Comparison of ENCODE assay signal across 30 cellular contexts in the genomic region with DNA sequence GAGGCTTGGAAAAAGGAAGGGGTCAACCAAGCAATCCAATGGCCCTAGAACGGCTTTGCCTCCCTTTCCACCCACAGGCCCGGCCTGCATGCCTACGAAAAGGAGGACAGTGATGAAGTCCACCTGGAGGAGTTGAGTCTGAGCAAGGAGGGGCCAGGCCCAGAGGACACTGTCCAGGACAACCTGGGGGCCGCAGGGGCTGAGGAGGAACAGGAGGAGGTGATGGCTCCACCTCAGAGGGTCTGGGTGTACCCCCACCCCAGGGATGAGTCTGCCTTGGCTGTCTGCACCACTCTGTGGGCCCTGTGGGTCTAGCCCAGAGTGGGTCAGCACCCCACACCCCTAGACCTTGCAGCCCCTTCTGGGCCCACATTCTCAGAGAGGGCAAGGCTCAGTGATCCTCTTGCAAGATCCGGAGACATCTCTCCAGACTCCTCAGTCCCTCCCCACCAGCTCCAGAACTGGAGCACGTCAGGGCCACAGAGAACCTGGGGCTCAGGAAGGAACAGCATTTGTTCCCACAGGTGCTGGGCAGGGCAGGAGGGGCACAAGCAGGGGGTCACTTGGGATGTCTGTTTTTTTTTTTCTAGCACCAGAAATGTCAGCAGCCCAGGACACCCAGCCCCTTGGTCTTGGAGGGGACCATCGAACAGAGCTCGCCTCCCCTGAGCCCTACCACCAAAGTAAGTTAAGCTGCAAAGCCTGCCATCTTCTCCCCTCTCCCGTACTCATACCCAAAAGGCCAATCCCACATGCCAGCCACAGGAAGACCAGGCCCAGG. TPM values are rescaled to one million over a fixed set of nuclear protein-coding genes. Genes with fewer than 3 reads are reported as not detected.
DNase-seq lines count a peak whose midpoint lies in the region; ATAC-seq and TF ChIP-seq lines count a peak whose summit lies in the region.
"Had no signal": no experiment of that assay in that cellular context is flagged by ENCODE, and none has a peak within 500 bp of the region (broad histone marks: within the 10 kb centered on the region; RNA-seq: fewer than 3 reads in every experiment).

No MANE protein-coding gene starts in this region.

- H3K9me3 Mint-ChIP-seq in activated T-helper 2 cell treated with anti-CD3 and anti-CD28 coated beads, Interferon-gamma antibody, Interleukin-2, Interleukin-4, amounts not matched to agents 10 μg/mL and 5 μg/mL and 100 μg/mL, durations not matched to agents 14 hours and 24 hours and 36 hours = no peaks in the 10 kb centered on the region
- H3K9me3 Mint-ChIP-seq: activated naive CD4-positive, alpha-beta T cell treated with anti-CD3 and anti-CD28 coated beads, Interleukin-2, amount 50 U/mL, for 72 hours; activated T-helper 1 cell treated with anti-CD3 and anti-CD28 coated beads, Interleukin-12 subunit alpha, Interleukin-12 subunit beta, Interleukin-2, Interleukin-4 antibody, amounts not matched to agents 30 ng/mL and 10 ng/mL and 1 ng/mL, durations not matched to agents 14 hours and 24 hours and 36 hours had no signal

- H3K27me3 Mint-ChIP-seq in activated T-helper 2 cell treated with anti-CD3 and anti-CD28 coated beads, Interferon-gamma antibody, Interleukin-2, Interleukin-4, amounts not matched to agents 10 μg/mL and 5 μg/mL and 100 μg/mL, durations not matched to agents 14 hours and 24 hours and 36 hours (ENCODE audit: low read depth) = no peaks in the 10 kb centered on the region

- intact Hi-C loops in left ventricle myocardium inferior (cut with micrococcal nuclease) (loop anchor here (5.0 kb wide), 1 partner anchor 39 kb away; no protein-coding TSS in a partner anchor), Right ventricle myocardium superior (cut with DNase I) (loop anchor here (5.0 to 10.0 kb wide), 3 partner anchors 34 to 261 kb away; a partner anchor contains a TSS), adrenal gland (cut with DNase I) (loop anchor here (5.0 kb wide), 2 partner anchors 34 to 269 kb away; a partner anchor contains a TSS), uterus (cut with DNase I; ENCODE audit: low total_unique reads) (loop anchor here (5.0 kb wide), 1 partner anchor 274 kb away; no protein-coding TSS in a partner anchor)
- intact Hi-C loops in activated T-helper 2 cell treated with anti-CD3 and anti-CD28 coated beads, Interferon-gamma antibody, Interleukin-2, Interleukin-4, amounts not matched to agents 10 μg/mL and 5 μg/mL and 100 μg/mL, durations not matched to agents 14 hours and 24 hours and 36 hours (cut with micrococcal nuclease) = loop anchor here (5.0 to 10.0 kb wide), 2 partner anchors 34 to 49 kb away; a partner anchor contains a TSS

- no peak overlapping the region for H3K27ac Mint-ChIP-seq in activated T-helper 2 cell treated with anti-CD3 and anti-CD28 coated beads, Interferon-gamma antibody, Interleukin-2, Interleukin-4, amounts not matched to agents 10 μg/mL and 5 μg/mL and 100 μg/mL, durations not matched to agents 14 hours and 24 hours and 36 hours
- H3K27ac Mint-ChIP-seq: activated naive CD4-positive, alpha-beta T cell treated with anti-CD3 and anti-CD28 coated beads, Interleukin-2, amount 50 U/mL, for 72 hours; activated T-helper 1 cell treated with anti-CD3 and anti-CD28 coated beads, Interleukin-12 subunit alpha, Interleukin-12 subunit beta, Interleukin-2, Interleukin-4 antibody, amounts not matched to agents 30 ng/mL and 10 ng/mL and 1 ng/mL, durations not matched to agents 14 hours and 24 hours and 36 hours; CD14-positive monocyte had no signal

- ATAC-seq in Right ventricle myocardium superior (ENCODE audit: poor library complexity) = no peak
- ATAC-seq in HG02970 (IDR thresholded peaks at IDR 0.05; ENCODE audit: low FRiP score, unreplicated experiment) = no peak
- ATAC-seq: left ventricle myocardium superior had no signal

- peaks cover 9% of the 10 kb centered on the region for H3K36me3 Mint-ChIP-seq in activated T-helper 2 cell treated with anti-CD3 and anti-CD28 coated beads, Interferon-gamma antibody, Interleukin-2, Interleukin-4, amounts not matched to agents 10 μg/mL and 5 μg/mL and 100 μg/mL, durations not matched to agents 14 hours and 24 hours and 36 hours (ENCODE audit: low read depth)

- H3K9me3 ChIP-seq in left ventricle myocardium inferior (replicated peaks) = no peaks in the 10 kb centered on the region
- H3K9me3 ChIP-seq in adrenal gland (replicated peaks in 1 of 3) = no peaks in the 10 kb centered on the region
- no peaks in the 10 kb centered on the region for H3K9me3 ChIP-seq in neutrophil
- H3K9me3 ChIP-seq in uterus = no peaks in the 10 kb centered on the region
- H3K9me3 ChIP-seq: Caco-2, SJSA1, transverse colon had no signal

- WGBS in adrenal gland, 4 donors = 81 to 88% (median 83%) methylated on average over 7 to 9 of the region's 9 CpGs

- H3K27me3 ChIP-seq in left ventricle myocardium inferior (ENCODE audit: low read depth) (no peaks in the 10 kb centered on the region), adrenal gland (no peaks in the 10 kb centered on the region), neutrophil (peaks cover 26% of the 10 kb centered on the region), uterus (no peaks in the 10 kb centered on the region)
- H3K27me3 ChIP-seq: SJSA1, transverse colon had no signal

- H3K4me1 ChIP-seq in left ventricle myocardium inferior (peaks cover 54% of the 10 kb centered on the region), adrenal gland (replicated peaks in 1 of 2) (peaks cover 0 to 20% of the 10 kb centered on the region in 2 donors), neutrophil (ENCODE audit: control insufficient read depth in 1 of 2, insufficient read depth in 1 of 2, low read depth in 1 of 2, low read length in 1 of 2) (peaks cover 42 to 63% of the 10 kb centered on the region in 2 experiments), uterus (peaks cover 0 to 20% of the 10 kb centered on the region in 2 donors)
- H3K4me1 ChIP-seq: SJSA1 had no signal

- H3K36me3 ChIP-seq in left ventricle myocardium inferior = peaks cover 26% of the 10 kb centered on the region
- peaks cover 0 to 59% of the 10 kb centered on the region in 2 donors for H3K36me3 ChIP-seq in adrenal gland (replicated peaks in 1 of 2)
- H3K36me3 ChIP-seq in neutrophil = peaks cover 100% of the 10 kb centered on the region
- no peaks in the 10 kb centered on the region for H3K36me3 ChIP-seq in uterus
- H3K36me3 ChIP-seq: SJSA1, transverse colon had no signal

- H3K4me3 ChIP-seq in left ventricle myocardium inferior = no peak overlapping the region
- H3K4me3 ChIP-seq in adrenal gland = no peak overlapping the region
- no peak overlapping the region for H3K4me3 ChIP-seq in neutrophil (ENCODE audit: low read depth in 1 of 2, low read length in 1 of 2)
- H3K4me3 ChIP-seq in uterus = no peak overlapping the region
- H3K4me3 ChIP-seq: SJSA1, transverse colon had no signal

- H3K4me1 Mint-ChIP-seq in activated T-helper 2 cell treated with anti-CD3 and anti-CD28 coated beads, Interferon-gamma antibody, Interleukin-2, Interleukin-4, amounts not matched to agents 10 μg/mL and 5 μg/mL and 100 μg/mL, durations not matched to agents 14 hours and 24 hours and 36 hours (ENCODE audit: low read depth) = peaks cover 13% of the 10 kb centered on the region

- H3K27ac ChIP-seq in left ventricle myocardium inferior (replicated peaks) (peak overlapping the region; percentile 97), adrenal gland (peak overlapping the region in 3 of 5 donors; percentile 26 to 97 (median 76)), neutrophil (peak overlapping the region; percentile 64), uterus (peak overlapping the region; percentile 35 to 86)
- H3K27ac ChIP-seq: SJSA1, transverse colon had no signal

- TF ChIP-seq CTCF in left ventricle myocardium inferior (IDR thresholded peaks at IDR 0.05; ENCODE audit: borderline replicate concordance) (no peak), adrenal gland (IDR thresholded peaks at IDR 0.05) (no peak), neutrophil (IDR thresholded peaks at IDR 0.05) (no peak), uterus (IDR thresholded peaks at IDR 0.05) (no peak)

- TF ChIP-seq POLR2A in adrenal gland (IDR thresholded peaks at IDR 0.05) = no peak
- TF ChIP-seq POLR2A in uterus (IDR thresholded peaks at IDR 0.05) = no peak

- no peak for DNase-seq in left ventricle myocardium inferior
- DNase-seq in Right ventricle myocardium superior = no peak
- DNase-seq in adrenal gland = peak in 3 of 7 donors; percentile 22 to 50 (median 29)
- peak in 1 of 2 donors; percentile 14 for DNase-seq in uterus
- no peak for DNase-seq in activated T-helper 2 cell treated with anti-CD3 and anti-CD28 coated beads, Interferon-gamma antibody, Interleukin-2, Interleukin-4, amounts not matched to agents 10 μg/mL and 5 μg/mL and 100 μg/mL, durations not matched to agents 14 hours and 24 hours and 36 hours (ENCODE audit: low spot score)
- DNase-seq in dedifferentiated amniotic fluid mesenchymal stem cell (ENCODE audit: extremely low spot score) = no peak
- DNase-seq: activated CD4-positive, alpha-beta T cell treated with anti-CD3 and anti-CD28 coated beads, Interleukin-2, amount 50 U/mL, for 4 hours; activated CD4-positive, CD25-positive, alpha-beta regulatory T cell; DMS79; effector CD8-positive, alpha-beta T cell; left ventricle myocardium superior; mesendoderm; NCI-H1048; NCI-H446 treated with DMSO at 0.1 percent for 48 hours; NCI-H774; stimulated activated CD4-positive, alpha-beta T cell treated with anti-CD3 and anti-CD28 coated beads, Interleukin-15, amount 100 ng/mL, for 24 hours; stimulated activated CD4-positive, alpha-beta T cell treated with anti-CD3 and anti-CD28 coated beads, Interleukin-4, amount 100 ng/mL, for 4 hours; T-helper 1 cell; transverse colon had no signal

- no peak overlapping the region for H3K4me3 Mint-ChIP-seq in activated T-helper 2 cell treated with anti-CD3 and anti-CD28 coated beads, Interferon-gamma antibody, Interleukin-2, Interleukin-4, amounts not matched to agents 10 μg/mL and 5 μg/mL and 100 μg/mL, durations not matched to agents 14 hours and 24 hours and 36 hours (ENCODE audit: low read depth)
- H3K4me3 Mint-ChIP-seq: activated T-helper 1 cell treated with anti-CD3 and anti-CD28 coated beads, Interleukin-12 subunit alpha, Interleukin-12 subunit beta, Interleukin-2, Interleukin-4 antibody, amounts not matched to agents 30 ng/mL and 10 ng/mL and 1 ng/mL, durations not matched to agents 14 hours and 24 hours and 36 hours; CD14-positive monocyte had no signal

RNA-seq across cellular contexts. Expression of a gene that starts 8.2 kb away (rescaled TPM):
- 2.4 TPM for total RNA-seq in left ventricle myocardium inferior
- 5.8 TPM for total RNA-seq in Right ventricle myocardium superior
- total RNA-seq in adrenal gland = under 1 TPM in 4 of 8 donors, not detected in 4; 0.07 to 0.30 (median 0.15) TPM
- 1 to 10 TPM in 2 of 3 donors, not detected in 1; 1.1 to 2.3 TPM for polyA plus RNA-seq in adrenal gland
- not detected for total RNA-seq in uterus
- total RNA-seq in activated T-helper 2 cell treated with anti-CD3 and anti-CD28 coated beads, Interferon-gamma antibody, Interleukin-2, Interleukin-4, amounts not matched to agents 10 μg/mL and 5 μg/mL and 100 μg/mL, durations not matched to agents 14 hours and 24 hours and 36 hours = 0.05 TPM in 1 of 2 replicates, not detected in the other
- total RNA-seq: aorta, bronchial epithelial cell, Caco-2, HT1080, pulmonary artery endothelial cell, SJSA1, transverse colon had no signal
- polyA plus RNA-seq: aorta, CD14-positive monocyte had no signal

RNA-seq across cellular contexts. Expression of a gene that starts 30.6 kb away (rescaled TPM):
- total RNA-seq in left ventricle myocardium inferior = 19.7 TPM
- total RNA-seq in Right ventricle myocardium superior = 23.0 TPM
- 100 to 1,000 TPM; 158 to 323 (median 250) TPM for total RNA-seq in adrenal gland
- 1,000 to 10,000 TPM in 1 of 3 donors, 100 to 1,000 TPM in 2; 319 to 1,341 (median 324) TPM for polyA plus RNA-seq in adrenal gland
- total RNA-seq in uterus = 100 to 1,000 TPM in 1 of 4 donors, 10 to 100 TPM in 3; 11.2 to 112 (median 25.1) TPM
- 442 and 449 TPM in 2 replicates for total RNA-seq in activated T-helper 2 cell treated with anti-CD3 and anti-CD28 coated beads, Interferon-gamma antibody, Interleukin-2, Interleukin-4, amounts not matched to agents 10 μg/mL and 5 μg/mL and 100 μg/mL, durations not matched to agents 14 hours and 24 hours and 36 hours
- total RNA-seq: Caco-2, pulmonary artery endothelial cell had no signal

RNA-seq across cellular contexts. Expression of a gene that starts 36.0 kb away (rescaled TPM):
- total RNA-seq in left ventricle myocardium inferior (30.7 TPM), Right ventricle myocardium superior (35.7 TPM), adrenal gland (1 to 10 TPM in 4 of 8 donors, under 1 TPM in 3, not detected in 1; 0.81 to 8.7 (median 3.4) TPM), uterus (10 to 100 TPM in 2 of 4 donors, 1 to 10 TPM in 1, not detected in 1; 3.2 to 60.6 (median 29.3) TPM)
- 10 to 100 TPM in 1 of 3 donors, 1 to 10 TPM in 2; 1.0 to 10.6 (median 5.8) TPM for polyA plus RNA-seq in adrenal gland
- total RNA-seq in activated T-helper 2 cell treated with anti-CD3 and anti-CD28 coated beads, Interferon-gamma antibody, Interleukin-2, Interleukin-4, amounts not matched to agents 10 μg/mL and 5 μg/mL and 100 μg/mL, durations not matched to agents 14 hours and 24 hours and 36 hours = 2.0 and 2.9 TPM in 2 replicates
- total RNA-seq: bronchial epithelial cell, HT1080, pulmonary artery endothelial cell had no signal
- polyA plus RNA-seq: CD14-positive monocyte had no signal

RNA-seq across cellular contexts. Expression of a gene that starts 44.8 kb away (rescaled TPM):
- total RNA-seq in left ventricle myocardium inferior (not detected), Right ventricle myocardium superior (not detected), adrenal gland (1 to 10 TPM in 3 of 8 donors, under 1 TPM in 2, not detected in 3; 0.55 to 4.2 (median 1.4) TPM), uterus (1 to 10 TPM in 1 of 4 donors, under 1 TPM in 1, not detected in 2; 0.95 to 1.5 TPM)
- 10 to 100 TPM in 2 of 3 donors, 1 to 10 TPM in 1; 1.9 to 21.8 (median 12.0) TPM for polyA plus RNA-seq in adrenal gland
- 0.27 TPM in 1 of 2 replicates, not detected in the other for total RNA-seq in activated T-helper 2 cell treated with anti-CD3 and anti-CD28 coated beads, Interferon-gamma antibody, Interleukin-2, Interleukin-4, amounts not matched to agents 10 μg/mL and 5 μg/mL and 100 μg/mL, durations not matched to agents 14 hours and 24 hours and 36 hours
- total RNA-seq: activated naive CD4-positive, alpha-beta T cell treated with anti-CD3 and anti-CD28 coated beads, Interleukin-2, amount 50 U/mL, for 72 hours; activated T-helper 1 cell treated with anti-CD3 and anti-CD28 coated beads, Interleukin-12 subunit alpha, Interleukin-12 subunit beta, Interleukin-2, Interleukin-4 antibody, amounts not matched to agents 30 ng/mL and 10 ng/mL and 1 ng/mL, durations not matched to agents 14 hours and 24 hours and 36 hours; HT1080; left ventricle myocardium superior; pulmonary artery endothelial cell; SJSA1 had no signal

RNA-seq across cellular contexts. Expression of a gene that starts 48.7 kb away (rescaled TPM):
- total RNA-seq in left ventricle myocardium inferior = not detected
- total RNA-seq in Right ventricle myocardium superior = not detected
- 1 to 10 TPM in 1 of 8 donors, under 1 TPM in 1, not detected in 6; 0.61 to 1.2 TPM for total RNA-seq in adrenal gland
- polyA plus RNA-seq in adrenal gland = 1 to 10 TPM in 1 of 3 donors, under 1 TPM in 1, not detected in 1; 0.91 to 3.1 TPM
- 1 to 10 TPM in 1 of 4 donors, not detected in 3; 2.0 TPM for total RNA-seq in uterus
- total RNA-seq in activated T-helper 2 cell treated with anti-CD3 and anti-CD28 coated beads, Interferon-gamma antibody, Interleukin-2, Interleukin-4, amounts not matched to agents 10 μg/mL and 5 μg/mL and 100 μg/mL, durations not matched to agents 14 hours and 24 hours and 36 hours = not detected in 2 replicates
- total RNA-seq: activated naive CD4-positive, alpha-beta T cell treated with anti-CD3 and anti-CD28 coated beads, Interleukin-2, amount 50 U/mL, for 72 hours; activated T-helper 1 cell treated with anti-CD3 and anti-CD28 coated beads, Interleukin-12 subunit alpha, Interleukin-12 subunit beta, Interleukin-2, Interleukin-4 antibody, amounts not matched to agents 30 ng/mL and 10 ng/mL and 1 ng/mL, durations not matched to agents 14 hours and 24 hours and 36 hours; HT1080; left ventricle myocardium superior; pulmonary artery endothelial cell; SJSA1 had no signal
- polyA plus RNA-seq: CD14-positive monocyte had no signal
